11 cellular contexts compared by ENCODE assay signal in genomic region chr3:141237701-141238521, GRCh38. TPM values are rescaled to one million over a fixed set of nuclear protein-coding genes. Genes with fewer than 3 reads are reported as not detected.
A peak's percentile ranks its signal among the peaks of the same experiment; 100 is the strongest.
DNase-seq lines count a peak whose midpoint lies in the region; ATAC-seq lines count a peak whose summit lies in the region.
"Had no signal": no experiment of that assay in that cellular context is flagged by ENCODE, and none has a peak within 500 bp of the region (broad histone marks: within the 10 kb centered on the region; RNA-seq: fewer than 3 reads in every experiment).

No MANE protein-coding gene starts in this region.

- no peak overlapping the region for H4K91ac ChIP-seq in neuronal stem cell (ENCODE audit: low read depth, low read length, poor library complexity)

- H3K9ac ChIP-seq in neuronal stem cell (ENCODE audit: low read depth, low read length, poor library complexity), result no peak overlapping the region

- no peak overlapping the region for H2BK120ac ChIP-seq in neuronal stem cell (ENCODE audit: low read depth, low read length)

- H3K36me3 Mint-ChIP-seq in CD8-positive, alpha-beta memory T cell, result peaks cover 0 to 16% (median 16%) of the 10 kb centered on the region in 3 donors
- H3K36me3 Mint-ChIP-seq in activated naive CD8-positive, alpha-beta T cell treated with anti-CD3 and anti-CD28 coated beads for 36 hours, result peaks cover 39% of the 10 kb centered on the region

- no peak overlapping the region for H3K27ac ChIP-seq in CD8-positive, alpha-beta memory T cell (ENCODE audit: low read depth, low read length)
- H3K27ac ChIP-seq in neuronal stem cell (replicated peaks; ENCODE audit: low read length), result no peak overlapping the region

- H3K4me2 ChIP-seq in neuronal stem cell (ENCODE audit: insufficient read depth, low read length, poor library complexity, severe bottlenecking), result no peak overlapping the region

- H2BK5ac ChIP-seq in neuronal stem cell (ENCODE audit: low read length), result no peak overlapping the region

- H3K4me3 ChIP-seq in CD8-positive, alpha-beta memory T cell (ENCODE audit: low read length), result no peak overlapping the region
- H3K4me3 ChIP-seq in neuronal stem cell (ENCODE audit: low read length in 2 of 2), result no peak overlapping the region

- no peak overlapping the region for H2BK12ac ChIP-seq in neuronal stem cell (ENCODE audit: low read length)

- no peaks in the 10 kb centered on the region for H3K9me3 ChIP-seq in CD8-positive, alpha-beta memory T cell (ENCODE audit: low read length)
- peaks cover 0 to 5% of the 10 kb centered on the region in 2 donors for H3K9me3 ChIP-seq in neuronal stem cell (replicated peaks in 1 of 2; ENCODE audit: control insufficient read depth in 2 of 2, insufficient read depth in 1 of 2, low read depth in 1 of 2, low read length in 2 of 2)

- no peak overlapping the region for H3K23ac ChIP-seq in neuronal stem cell (ENCODE audit: low read depth, low read length, poor library complexity)

- H3K14ac ChIP-seq in neuronal stem cell (ENCODE audit: low read length), result no peak overlapping the region

- H2AFZ ChIP-seq in neuronal stem cell (ENCODE audit: low read length), result no peak overlapping the region

- no CpG with 5 or more reads among the region's 14 CpGs for WGBS in neuronal stem cell (ENCODE audit: extremely low coverage in 2 of 2, insufficient read length in 2 of 2, insufficient replicate concordance in 1 of 2), 2 donors

- H3K9me3 Mint-ChIP-seq in CD8-positive, alpha-beta memory T cell, result no peaks in the 10 kb centered on the region
- H3K9me3 Mint-ChIP-seq in activated naive CD8-positive, alpha-beta T cell treated with anti-CD3 and anti-CD28 coated beads for 36 hours, result peaks cover 2% of the 10 kb centered on the region
- H3K9me3 Mint-ChIP-seq: dendritic cell treated with granulocyte-macrophage colony-stimulating factor and Interleukin-4, amounts not matched to agents 40 ng/mL and 50 ng/mL, for 4 days had no signal

- H3K18ac ChIP-seq in neuronal stem cell (ENCODE audit: low read length), result no peak overlapping the region

- no peak overlapping the region for H2AK5ac ChIP-seq in neuronal stem cell (ENCODE audit: low read depth, low read length)

- H3K79me1 ChIP-seq in neuronal stem cell (ENCODE audit: low read depth, low read length), result peaks cover 3% of the 10 kb centered on the region

- POLR2A ChIA-PET in CD8-positive, alpha-beta memory T cell (lab: Charles Lee), result no interaction called here

- no peaks in the 10 kb centered on the region for H3K27me3 ChIP-seq in CD8-positive, alpha-beta memory T cell (ENCODE audit: insufficient read depth, low read length, poor library complexity, severe bottlenecking)
- peaks cover 0 to under 1% (median 0%) of the 10 kb centered on the region in 3 experiments for H3K27me3 ChIP-seq in neuronal stem cell (ENCODE audit: control insufficient read depth in 3 of 3, insufficient read depth in 3 of 3, low read depth in 1 of 3, low read length in 3 of 3)

- peak in 1 of 5 donors; percentile 31 for DNase-seq in CD8-positive, alpha-beta memory T cell
- DNase-seq in NCI-H1436 treated with DMSO at 0.1 percent for 48 hours (lab: John Stamatoyannopoulos, UW) (peak; percentile 61), myocyte (ENCODE audit: low read depth) (peak; percentile 88), DMS53 (lab: John Stamatoyannopoulos, UW) (no peak), neuronal stem cell (ENCODE audit: low spot score) (no peak)
- no peak for DNase-seq in activated naive CD8-positive, alpha-beta T cell treated with anti-CD3 and anti-CD28 coated beads for 36 hours
- DNase-seq: H7; stimulated activated CD4-positive, alpha-beta T cell treated with anti-CD3 and anti-CD28 coated beads, Interleukin-4, amount 100 ng/mL, for 1 hour had no signal

- H3K36me3 ChIP-seq in CD8-positive, alpha-beta memory T cell (ENCODE audit: insufficient read depth, low read length), result no peaks in the 10 kb centered on the region
- peaks cover 2 to 59% of the 10 kb centered on the region in 2 donors for H3K36me3 ChIP-seq in neuronal stem cell (replicated peaks in 1 of 2; ENCODE audit: control insufficient read depth in 2 of 2, insufficient read depth in 2 of 2, low read length in 2 of 2)

- CTCF ChIA-PET in CD8-positive, alpha-beta memory T cell (lab: Charles Lee), result interaction anchor here (0.9 to 2.5 kb wide), 2 partner anchors 29 to 223 kb away, joined by 3 to 8 read pairs; no protein-coding TSS in a partner anchor

- H3K27ac Mint-ChIP-seq in CD8-positive, alpha-beta memory T cell, result peak overlapping the region in 7 of 8 donors; percentile 16 to 85 (median 81)
- H3K27ac Mint-ChIP-seq in activated naive CD8-positive, alpha-beta T cell treated with anti-CD3 and anti-CD28 coated beads for 36 hours, result peak overlapping the region; percentile 71
- H3K27ac Mint-ChIP-seq: dendritic cell treated with granulocyte-macrophage colony-stimulating factor and Interleukin-4, amounts not matched to agents 40 ng/mL and 50 ng/mL, for 4 days had no signal

- H3K27me3 Mint-ChIP-seq in CD8-positive, alpha-beta memory T cell, result no peaks in the 10 kb centered on the region
- H3K27me3 Mint-ChIP-seq in activated naive CD8-positive, alpha-beta T cell treated with anti-CD3 and anti-CD28 coated beads for 36 hours, result no peaks in the 10 kb centered on the region

- no peak overlapping the region for H2BK15ac ChIP-seq in neuronal stem cell (ENCODE audit: low read length)

- no peak for ATAC-seq in GM21367 (IDR thresholded peaks at IDR 0.05; ENCODE audit: unreplicated experiment)
- no peak for ATAC-seq in GM18907 (IDR thresholded peaks at IDR 0.05; ENCODE audit: unreplicated experiment)

- H3K4me3 Mint-ChIP-seq in CD8-positive, alpha-beta memory T cell, result peak overlapping the region in 5 of 7 donors; percentile 0 to 43 (median 31)
- H3K4me3 Mint-ChIP-seq in activated naive CD8-positive, alpha-beta T cell treated with anti-CD3 and anti-CD28 coated beads for 36 hours, result peak overlapping the region; percentile 22
- H3K4me3 Mint-ChIP-seq: dendritic cell treated with granulocyte-macrophage colony-stimulating factor and Interleukin-4, amounts not matched to agents 40 ng/mL and 50 ng/mL, for 4 days had no signal

- H4K8ac ChIP-seq in neuronal stem cell (ENCODE audit: low read depth, low read length), result no peak overlapping the region

- H3K4me1 Mint-ChIP-seq in CD8-positive, alpha-beta memory T cell, result peaks cover 48 to 84% (median 59%) of the 10 kb centered on the region in 3 donors
- H3K4me1 Mint-ChIP-seq in activated naive CD8-positive, alpha-beta T cell treated with anti-CD3 and anti-CD28 coated beads for 36 hours, result peaks cover 77% of the 10 kb centered on the region

- no peak overlapping the region for H3K4ac ChIP-seq in neuronal stem cell (ENCODE audit: low read length)

- peaks cover 54% of the 10 kb centered on the region for H3K4me1 ChIP-seq in CD8-positive, alpha-beta memory T cell (ENCODE audit: insufficient read depth, low read length)
- H3K4me1 ChIP-seq in neuronal stem cell (ENCODE audit: control insufficient read depth in 2 of 2, insufficient read depth in 1 of 2, low read depth in 1 of 2, low read length in 2 of 2), result peaks cover 0 to 2% of the 10 kb centered on the region in 2 donors

RNA-seq across cellular contexts. Expression of gene PXYLP1, which starts 6.3 kb away (rescaled TPM):
- total RNA-seq in CD8-positive, alpha-beta memory T cell, result 1 to 10 TPM; 6.6 to 9.5 TPM
- polyA plus RNA-seq in CD8-positive, alpha-beta memory T cell, result 7.6 TPM
- total RNA-seq in activated naive CD8-positive, alpha-beta T cell treated with anti-CD3 and anti-CD28 coated beads for 36 hours, result 10 to 100 TPM in 1 of 2 experiments, 1 to 10 TPM in 1; 9.9 to 10.5 TPM
- 3.9 and 4.9 TPM in 2 replicates for total RNA-seq in myocyte
- polyA plus RNA-seq in myocyte (2012), result 5.0 TPM
- polyA plus RNA-seq in neuronal stem cell (2013, experiment 1 of 2), result 23.5 TPM
- 23.1 TPM for polyA plus RNA-seq in neuronal stem cell (2013, experiment 2 of 2)

Comparison
In these comparisons a context has a peak if more than half of its experiments do, and no peak if none do; other contexts are left out.
1. DNase-seq: peak in NCI-H1436 treated with DMSO at 0.1 percent for 48 hours (single experiment) and myocyte (single experiment); none in activated naive CD8-positive, alpha-beta T cell treated with anti-CD3 and anti-CD28 coated beads for 36 hours (single experiment), DMS53 (single experiment) and neuronal stem cell (single experiment).